In the genomic region with DNA sequence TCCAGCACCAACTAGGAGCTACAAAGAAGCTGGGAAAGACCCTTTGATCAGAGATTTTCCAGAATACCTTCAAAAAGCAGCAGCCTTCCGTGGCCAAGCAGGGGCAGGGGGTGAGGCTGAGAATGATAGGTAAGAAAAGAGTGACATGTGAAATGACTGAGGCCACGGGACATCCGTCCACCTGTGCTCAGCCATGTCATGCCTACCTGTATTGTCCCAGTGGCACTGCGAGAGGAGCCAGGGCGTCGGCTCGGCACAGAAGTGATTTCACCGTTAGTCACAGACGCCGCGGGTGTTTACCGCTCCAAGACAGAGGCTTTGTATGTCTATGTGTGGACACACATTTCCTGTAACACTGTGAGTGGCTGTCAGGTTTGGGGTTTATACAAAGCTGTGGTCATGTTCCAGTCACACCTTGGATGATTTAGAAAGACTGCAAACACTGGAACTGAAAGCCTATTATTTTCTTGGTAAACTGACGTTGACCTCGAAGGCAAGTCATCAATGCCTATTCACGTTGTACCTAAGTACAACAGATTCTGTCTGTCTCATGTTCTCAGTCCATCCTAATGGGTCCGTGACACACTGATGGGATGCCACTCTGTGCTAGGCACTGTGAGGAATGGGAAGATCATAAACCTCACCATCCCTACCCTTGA, we compare ENCODE assay signal across 1 cellular context.
A peak's percentile ranks its signal among the peaks of the same experiment; 100 is the strongest.
TF ChIP-seq lines count a peak whose summit lies in the region.

No MANE protein-coding gene starts in this region.

TF ChIP-seq in HepG2, 621 proteins besides CTCF, POLR2A, EP300 and RAD21 (continued from another document and continues in another):
- TF ChIP-seq POGK (CRISPR knock-in tag; conservative IDR thresholded peaks at IDR 0.05) (no peak), AKAP8 (CRISPR knock-in tag; IDR thresholded peaks at IDR 0.05) (no peak), KAT8 (CRISPR knock-in tag; IDR thresholded peaks at IDR 0.05) (peak; percentile 49; the same call in 1 of the 2 replicates), FOXC1 (CRISPR knock-in tag; IDR thresholded peaks at IDR 0.05; ENCODE audit: borderline replicate concordance) (no peak), GATAD1 (CRISPR knock-in tag; IDR thresholded peaks at IDR 0.05) (peak; percentile 25; the same call in 1 of the 2 replicates), ZNF333 (CRISPR knock-in tag; IDR thresholded peaks at IDR 0.05; ENCODE audit: borderline replicate concordance) (no peak), CC2D1A (CRISPR knock-in tag; IDR thresholded peaks at IDR 0.05) (no peak), ZNF792 (CRISPR knock-in tag; IDR thresholded peaks at IDR 0.05) (peak; percentile 74; the same call in 1 of the 2 replicates), KLF16 (CRISPR knock-in tag; IDR thresholded peaks at IDR 0.05) (peak in 1 of 2 experiments; percentile 78; a peak in 1 of 4 replicates), GATA4 (IDR thresholded peaks at IDR 0.05; ENCODE audit: borderline replicate concordance, low read depth) (no peak), MEIS2 (CRISPR knock-in tag; IDR thresholded peaks at IDR 0.05) (peak; percentile 17; the same call in 1 of the 2 replicates), ZNF414 (CRISPR knock-in tag; IDR thresholded peaks at IDR 0.05) (no peak), FOSL2 (CRISPR knock-in tag; IDR thresholded peaks at IDR 0.05) (peak; percentile 96), ZNF788 (CRISPR knock-in tag; IDR thresholded peaks at IDR 0.05; ENCODE audit: borderline replicate concordance) (no peak), SALL1 (CRISPR knock-in tag; IDR thresholded peaks at IDR 0.05) (peak; percentile 74), ATAD3A (CRISPR knock-in tag; IDR thresholded peaks at IDR 0.05) (no peak), HNF4A (CRISPR knock-in tag; IDR thresholded peaks at IDR 0.05) (peak; percentile 32; the same call in 1 of the 2 replicates), DPF2 (CRISPR knock-in tag; IDR thresholded peaks at IDR 0.05; ENCODE audit: borderline replicate concordance, low read depth) (0 out of 2 replicates have a peak, but pooled peaks have one; percentile 29), CHCHD3 (CRISPR knock-in tag; IDR thresholded peaks at IDR 0.05) (no peak), JUN (CRISPR knock-in tag; IDR thresholded peaks at IDR 0.05) (peak; percentile 49; the same call in 1 of the 2 replicates), ARHGAP35 (CRISPR knock-in tag; IDR thresholded peaks at IDR 0.05; ENCODE audit: borderline replicate concordance) (no peak), CBX5 (CRISPR knock-in tag; IDR thresholded peaks at IDR 0.05; ENCODE audit: borderline replicate concordance) (0 out of 2 replicates have a peak, but pooled peaks have one; percentile 14), ZBTB2 (CRISPR knock-in tag; IDR thresholded peaks at IDR 0.05; ENCODE audit: low read depth) (0 out of 2 replicates have a peak, but pooled peaks have one; percentile 43), NKX3-1 (CRISPR knock-in tag; IDR thresholded peaks at IDR 0.05) (no peak), TCF7L2 (IDR thresholded peaks at IDR 0.05; ENCODE audit: low read depth, low read length) (no peak), SOX6 (IDR thresholded peaks at IDR 0.05) (no peak), SOX6 (CRISPR knock-in tag; IDR thresholded peaks at IDR 0.05) (peak; percentile 95), E2F2 (CRISPR knock-in tag; IDR thresholded peaks at IDR 0.05; ENCODE audit: borderline replicate concordance) (no peak), KDM5A (IDR thresholded peaks at IDR 0.05; ENCODE audit: borderline replicate concordance, low read length) (no peak)
- TF ChIP-seq, protein P1, sequence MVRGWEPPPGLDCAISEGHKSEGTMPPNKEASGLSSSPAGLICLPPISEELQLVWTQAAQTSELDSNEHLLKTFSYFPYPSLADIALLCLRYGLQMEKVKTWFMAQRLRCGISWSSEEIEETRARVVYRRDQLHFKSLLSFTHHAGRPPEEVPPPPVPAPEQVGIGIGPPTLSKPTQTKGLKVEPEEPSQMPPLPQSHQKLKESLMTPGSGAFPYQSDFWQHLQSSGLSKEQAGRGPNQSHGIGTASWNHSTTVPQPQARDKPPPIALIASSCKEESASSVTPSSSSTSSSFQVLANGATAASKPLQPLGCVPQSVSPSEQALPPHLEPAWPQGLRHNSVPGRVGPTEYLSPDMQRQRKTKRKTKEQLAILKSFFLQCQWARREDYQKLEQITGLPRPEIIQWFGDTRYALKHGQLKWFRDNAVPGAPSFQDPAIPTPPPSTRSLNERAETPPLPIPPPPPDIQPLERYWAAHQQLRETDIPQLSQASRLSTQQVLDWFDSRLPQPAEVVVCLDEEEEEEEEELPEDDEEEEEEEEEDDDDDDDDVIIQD (CRISPR knock-in tag; IDR thresholded peaks at IDR 0.05; ENCODE audit: low read depth), result no peak; the same call in 1 of the 2 replicates
- TF ChIP-seq, protein P2, sequence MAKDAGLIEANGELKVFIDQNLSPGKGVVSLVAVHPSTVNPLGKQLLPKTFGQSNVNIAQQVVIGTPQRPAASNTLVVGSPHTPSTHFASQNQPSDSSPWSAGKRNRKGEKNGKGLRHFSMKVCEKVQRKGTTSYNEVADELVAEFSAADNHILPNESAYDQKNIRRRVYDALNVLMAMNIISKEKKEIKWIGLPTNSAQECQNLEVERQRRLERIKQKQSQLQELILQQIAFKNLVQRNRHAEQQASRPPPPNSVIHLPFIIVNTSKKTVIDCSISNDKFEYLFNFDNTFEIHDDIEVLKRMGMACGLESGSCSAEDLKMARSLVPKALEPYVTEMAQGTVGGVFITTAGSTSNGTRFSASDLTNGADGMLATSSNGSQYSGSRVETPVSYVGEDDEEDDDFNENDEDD (CRISPR knock-in tag; IDR thresholded peaks at IDR 0.05; ENCODE audit: borderline replicate concordance), result peak; percentile 33; the same call in 1 of the 2 replicates
- TF ChIP-seq, protein P3, sequence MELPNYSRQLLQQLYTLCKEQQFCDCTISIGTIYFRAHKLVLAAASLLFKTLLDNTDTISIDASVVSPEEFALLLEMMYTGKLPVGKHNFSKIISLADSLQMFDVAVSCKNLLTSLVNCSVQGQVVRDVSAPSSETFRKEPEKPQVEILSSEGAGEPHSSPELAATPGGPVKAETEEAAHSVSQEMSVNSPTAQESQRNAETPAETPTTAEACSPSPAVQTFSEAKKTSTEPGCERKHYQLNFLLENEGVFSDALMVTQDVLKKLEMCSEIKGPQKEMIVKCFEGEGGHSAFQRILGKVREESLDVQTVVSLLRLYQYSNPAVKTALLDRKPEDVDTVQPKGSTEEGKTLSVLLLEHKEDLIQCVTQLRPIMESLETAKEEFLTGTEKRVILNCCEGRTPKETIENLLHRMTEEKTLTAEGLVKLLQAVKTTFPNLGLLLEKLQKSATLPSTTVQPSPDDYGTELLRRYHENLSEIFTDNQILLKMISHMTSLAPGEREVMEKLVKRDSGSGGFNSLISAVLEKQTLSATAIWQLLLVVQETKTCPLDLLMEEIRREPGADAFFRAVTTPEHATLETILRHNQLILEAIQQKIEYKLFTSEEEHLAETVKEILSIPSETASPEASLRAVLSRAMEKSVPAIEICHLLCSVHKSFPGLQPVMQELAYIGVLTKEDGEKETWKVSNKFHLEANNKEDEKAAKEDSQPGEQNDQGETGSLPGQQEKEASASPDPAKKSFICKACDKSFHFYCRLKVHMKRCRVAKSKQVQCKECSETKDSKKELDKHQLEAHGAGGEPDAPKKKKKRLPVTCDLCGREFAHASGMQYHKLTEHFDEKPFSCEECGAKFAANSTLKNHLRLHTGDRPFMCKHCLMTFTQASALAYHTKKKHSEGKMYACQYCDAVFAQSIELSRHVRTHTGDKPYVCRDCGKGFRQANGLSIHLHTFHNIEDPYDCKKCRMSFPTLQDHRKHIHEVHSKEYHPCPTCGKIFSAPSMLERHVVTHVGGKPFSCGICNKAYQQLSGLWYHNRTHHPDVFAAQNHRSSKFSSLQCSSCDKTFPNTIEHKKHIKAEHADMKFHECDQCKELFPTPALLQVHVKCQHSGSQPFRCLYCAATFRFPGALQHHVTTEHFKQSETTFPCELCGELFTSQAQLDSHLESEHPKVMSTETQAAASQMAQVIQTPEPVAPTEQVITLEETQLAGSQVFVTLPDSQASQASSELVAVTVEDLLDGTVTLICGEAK (IDR thresholded peaks at IDR 0.05), result no peak
- TF ChIP-seq, protein P3 (CRISPR knock-in tag; IDR thresholded peaks at IDR 0.05), result no peak
- TF ChIP-seq, protein P4, sequence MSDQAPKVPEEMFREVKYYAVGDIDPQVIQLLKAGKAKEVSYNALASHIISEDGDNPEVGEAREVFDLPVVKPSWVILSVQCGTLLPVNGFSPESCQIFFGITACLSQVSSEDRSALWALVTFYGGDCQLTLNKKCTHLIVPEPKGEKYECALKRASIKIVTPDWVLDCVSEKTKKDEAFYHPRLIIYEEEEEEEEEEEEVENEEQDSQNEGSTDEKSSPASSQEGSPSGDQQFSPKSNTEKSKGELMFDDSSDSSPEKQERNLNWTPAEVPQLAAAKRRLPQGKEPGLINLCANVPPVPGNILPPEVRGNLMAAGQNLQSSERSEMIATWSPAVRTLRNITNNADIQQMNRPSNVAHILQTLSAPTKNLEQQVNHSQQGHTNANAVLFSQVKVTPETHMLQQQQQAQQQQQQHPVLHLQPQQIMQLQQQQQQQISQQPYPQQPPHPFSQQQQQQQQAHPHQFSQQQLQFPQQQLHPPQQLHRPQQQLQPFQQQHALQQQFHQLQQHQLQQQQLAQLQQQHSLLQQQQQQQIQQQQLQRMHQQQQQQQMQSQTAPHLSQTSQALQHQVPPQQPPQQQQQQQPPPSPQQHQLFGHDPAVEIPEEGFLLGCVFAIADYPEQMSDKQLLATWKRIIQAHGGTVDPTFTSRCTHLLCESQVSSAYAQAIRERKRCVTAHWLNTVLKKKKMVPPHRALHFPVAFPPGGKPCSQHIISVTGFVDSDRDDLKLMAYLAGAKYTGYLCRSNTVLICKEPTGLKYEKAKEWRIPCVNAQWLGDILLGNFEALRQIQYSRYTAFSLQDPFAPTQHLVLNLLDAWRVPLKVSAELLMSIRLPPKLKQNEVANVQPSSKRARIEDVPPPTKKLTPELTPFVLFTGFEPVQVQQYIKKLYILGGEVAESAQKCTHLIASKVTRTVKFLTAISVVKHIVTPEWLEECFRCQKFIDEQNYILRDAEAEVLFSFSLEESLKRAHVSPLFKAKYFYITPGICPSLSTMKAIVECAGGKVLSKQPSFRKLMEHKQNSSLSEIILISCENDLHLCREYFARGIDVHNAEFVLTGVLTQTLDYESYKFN (CRISPR knock-in tag; conservative IDR thresholded peaks at IDR 0.05), result peak; percentile 49; the same call in 1 of the 2 replicates
